ENCODE assay signal across 17 cellular contexts in the genomic region with DNA sequence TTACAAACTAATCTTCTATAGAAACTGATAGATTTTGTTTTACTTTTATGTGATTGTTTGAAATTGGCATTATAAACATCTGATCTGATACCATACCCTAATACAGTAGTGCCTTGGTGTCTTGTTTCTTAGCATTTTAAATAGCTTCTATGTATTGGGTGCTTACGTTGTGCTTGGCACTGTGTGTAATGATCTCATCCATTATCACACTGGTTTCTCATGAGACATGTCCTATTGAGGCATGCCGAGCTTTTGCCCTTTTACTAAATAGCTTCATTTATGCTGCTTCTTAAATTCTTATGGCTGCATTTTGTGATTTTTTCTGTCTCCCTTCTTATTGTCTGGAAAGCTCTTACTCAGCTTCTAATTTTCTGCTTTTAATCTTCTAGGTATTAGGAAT.
"Had no signal": no experiment of that assay in that cellular context is flagged by ENCODE, and none has a peak within 500 bp of the region (broad histone marks: within the 10 kb centered on the region; RNA-seq: fewer than 3 reads in every experiment).

No MANE protein-coding gene starts in this region.

- H3K4me3 Mint-ChIP-seq: immature natural killer cell; neural progenitor cell; stimulated activated effector memory CD8-positive, alpha-beta T cell treated with anti-CD3 and anti-CD28 coated beads, Interleukin-12 subunit alpha, Interleukin-12 subunit beta, amount 100 ng/mL, for 72 hours; T-helper 2 cell treated with Interferon-gamma antibody and Interleukin-4, amounts not matched to agents 5 μg/mL and 100 μg/mL, for 36 hours had no signal

- H3K9me3 ChIP-seq: adrenal gland, body of pancreas had no signal

- H3K27ac Mint-ChIP-seq: immature natural killer cell; neural progenitor cell; stimulated activated effector memory CD8-positive, alpha-beta T cell treated with anti-CD3 and anti-CD28 coated beads, Interleukin-12 subunit alpha, Interleukin-12 subunit beta, amount 100 ng/mL, for 72 hours; T-helper 2 cell treated with Interferon-gamma antibody and Interleukin-4, amounts not matched to agents 5 μg/mL and 100 μg/mL, for 36 hours had no signal

- H3K4me1 Mint-ChIP-seq: immature natural killer cell; neural progenitor cell; stimulated activated effector memory CD8-positive, alpha-beta T cell treated with anti-CD3 and anti-CD28 coated beads, Interleukin-12 subunit alpha, Interleukin-12 subunit beta, amount 100 ng/mL, for 72 hours had no signal

- H2AFZ ChIP-seq: neural progenitor cell had no signal

- H3K27ac ChIP-seq: adrenal gland, body of pancreas, neural progenitor cell had no signal

- H3K36me3 Mint-ChIP-seq: immature natural killer cell; neural progenitor cell; stimulated activated effector memory CD8-positive, alpha-beta T cell treated with anti-CD3 and anti-CD28 coated beads, Interleukin-12 subunit alpha, Interleukin-12 subunit beta, amount 100 ng/mL, for 72 hours had no signal

- H3K4me2 ChIP-seq: neural progenitor cell had no signal

- ATAC-seq: body of pancreas; left ventricle myocardium superior; stimulated activated effector memory CD8-positive, alpha-beta T cell treated with anti-CD3 and anti-CD28 coated beads, Interleukin-12 subunit alpha, Interleukin-12 subunit beta, amount 100 ng/mL, for 72 hours had no signal

- H3K9me3 Mint-ChIP-seq: immature natural killer cell; neural progenitor cell; stimulated activated effector memory CD8-positive, alpha-beta T cell treated with anti-CD3 and anti-CD28 coated beads, Interleukin-12 subunit alpha, Interleukin-12 subunit beta, amount 100 ng/mL, for 72 hours; T-helper 2 cell treated with Interferon-gamma antibody and Interleukin-4, amounts not matched to agents 5 μg/mL and 100 μg/mL, for 36 hours had no signal

- H3K36me3 ChIP-seq: adrenal gland, neural progenitor cell had no signal

- FAIRE-seq: endothelial cell of umbilical vein had no signal

- H3K4me1 ChIP-seq: adrenal gland, body of pancreas, neural progenitor cell had no signal

- H3K4me3 ChIP-seq: adrenal gland, body of pancreas, neural progenitor cell had no signal

- H3K27me3 ChIP-seq: adrenal gland, body of pancreas, neural progenitor cell had no signal

- H3K9ac ChIP-seq: neural progenitor cell had no signal

- DNase-seq: activated CD4-positive, alpha-beta T cell treated with anti-CD3 and anti-CD28 coated beads, Interleukin-2, amount 50 U/mL, for 4 hours; activated CD4-positive, CD25-positive, alpha-beta regulatory T cell treated with anti-CD3 and anti-CD28 coated beads, Interleukin-2, amount 50 U/mL, for 72 hours; activated naive CD4-positive, alpha-beta T cell treated with anti-CD3 and anti-CD28 coated beads, Interleukin-2, amount 50 U/mL, for 16 hours; activated T-cell treated with anti-CD3 and anti-CD28 coated beads, Interleukin-2, amount 50 U/mL, for 1 hour; adrenal gland; body of pancreas; glutamatergic neuron; immature natural killer cell; left ventricle myocardium superior; posterior cingulate gyrus; right cardiac atrium; SW 1271; trophoblast cell had no signal
